In genomic region chr1:6783956-6784559, GRCh38 we compare ENCODE assay signal across 8 cellular contexts. TPM values are rescaled to one million over a fixed set of nuclear protein-coding genes. Genes with fewer than 3 reads are reported as not detected.
DNase-seq lines count a peak whose midpoint lies in the region; ATAC-seq lines count a peak whose summit lies in the region.

No MANE protein-coding gene starts in this region.

- CTCF ChIA-PET in activated CD8-positive, alpha-beta T cell treated with anti-CD3 and anti-CD28 coated beads, Interleukin-2, amount 10 ng/mL, durations not matched to agents 7 days and 5 days (lab: Charles Lee), result interaction anchor here (1.1 to 1.6 kb wide), 2 partner anchors 11 to 65 kb away, joined by 3 to 5 read pairs; no protein-coding TSS in a partner anchor

- POLR2A ChIA-PET in activated CD8-positive, alpha-beta T cell treated with anti-CD3 and anti-CD28 coated beads, Interleukin-2, amount 10 ng/mL, durations not matched to agents 7 days and 5 days (lab: Charles Lee), result interaction anchor here (0.6 to 2.3 kb wide), 8 partner anchors 12 to 182 kb away, joined by 3 to 13 read pairs (median 5); no protein-coding TSS in a partner anchor

- DNase-seq in NOMO-1 (lab: John Stamatoyannopoulos, UW; ENCODE audit: unreplicated experiment in 2 of 2) (peak; percentile 38 to 40), NOMO-1 treated with dmso at 0.1 percent for 144 hours (lab: John Stamatoyannopoulos, UW; ENCODE audit: unreplicated experiment) (no peak), right cardiac atrium (no peak), occipital lobe (lab: John Stamatoyannopoulos, UW) (no peak)
- no peak for DNase-seq in activated CD8-positive, alpha-beta T cell treated with anti-CD3 and anti-CD28 coated beads, Interleukin-2, amount 10 ng/mL, durations not matched to agents 7 days and 5 days
- DNase-seq in central memory CD4-positive, alpha-beta T cell, result no peak

- WGBS in right cardiac atrium, result under 1% methylated on average over 40 of the region's 40 CpGs

- ATAC-seq in HG03469 (IDR thresholded peaks at IDR 0.05; ENCODE audit: unreplicated experiment) (peak; percentile 3), right cardiac atrium (peak; percentile 1 to 17)
- no peak for ATAC-seq in activated CD8-positive, alpha-beta T cell treated with anti-CD3 and anti-CD28 coated beads, Interleukin-2, amount 10 ng/mL, durations not matched to agents 7 days and 5 days

- H3K9me3 Mint-ChIP-seq in activated CD8-positive, alpha-beta T cell treated with anti-CD3 and anti-CD28 coated beads, Interleukin-2, amount 10 ng/mL, durations not matched to agents 7 days and 5 days (ENCODE audit: insufficient read depth), result no peaks in the 10 kb centered on the region

- H3K36me3 Mint-ChIP-seq in activated CD8-positive, alpha-beta T cell treated with anti-CD3 and anti-CD28 coated beads, Interleukin-2, amount 10 ng/mL, durations not matched to agents 7 days and 5 days (ENCODE audit: low read depth), result peaks cover 18% of the 10 kb centered on the region

- intact Hi-C loops in right cardiac atrium (cut with DNase I), result loop anchor here in 1 of 4 donors (10.0 kb wide), 1 partner anchor 59 kb away; no protein-coding TSS in a partner anchor

- H3K27me3 Mint-ChIP-seq in activated CD8-positive, alpha-beta T cell treated with anti-CD3 and anti-CD28 coated beads, Interleukin-2, amount 10 ng/mL, durations not matched to agents 7 days and 5 days (ENCODE audit: low read depth), result no peaks in the 10 kb centered on the region

- H3K4me3 ChIP-seq in right cardiac atrium (ENCODE audit: low read length), result peak overlapping the region; percentile 86
- peak overlapping the region; percentile 57 to 90 (median 73) for H3K4me3 ChIP-seq in skin epidermis

- no peaks in the 10 kb centered on the region for H3K27me3 ChIP-seq in right cardiac atrium (ENCODE audit: control insufficient read depth, insufficient read depth)

- no peaks in the 10 kb centered on the region for H3K9me3 ChIP-seq in right cardiac atrium (ENCODE audit: control insufficient read depth, low read length)

- peak overlapping the region; percentile 91 for H3K27ac Mint-ChIP-seq in activated CD8-positive, alpha-beta T cell treated with anti-CD3 and anti-CD28 coated beads, Interleukin-2, amount 10 ng/mL, durations not matched to agents 7 days and 5 days

- no peaks in the 10 kb centered on the region for H3K4me1 ChIP-seq in right cardiac atrium (ENCODE audit: control insufficient read depth, insufficient read depth, low read length)

- peak overlapping the region; percentile 83 for H3K4me3 Mint-ChIP-seq in activated CD8-positive, alpha-beta T cell treated with anti-CD3 and anti-CD28 coated beads, Interleukin-2, amount 10 ng/mL, durations not matched to agents 7 days and 5 days

- peaks cover 41% of the 10 kb centered on the region for H3K4me1 Mint-ChIP-seq in activated CD8-positive, alpha-beta T cell treated with anti-CD3 and anti-CD28 coated beads, Interleukin-2, amount 10 ng/mL, durations not matched to agents 7 days and 5 days (ENCODE audit: low read depth)

- H3K27ac ChIP-seq in right cardiac atrium (ENCODE audit: low read length) (peak overlapping the region; percentile 92), skin epidermis (peak overlapping the region; percentile 83 to 100 (median 98))

RNA-seq across cellular contexts. Expression of gene CAMTA1, which starts 1.2 kb away (rescaled TPM):
- 10 to 100 TPM; 43.3 to 46.0 TPM for total RNA-seq in activated CD8-positive, alpha-beta T cell treated with anti-CD3 and anti-CD28 coated beads, Interleukin-2, amount 10 ng/mL, durations not matched to agents 7 days and 5 days
- 100 to 1,000 TPM; 155 to 179 (median 160) TPM for total RNA-seq in right cardiac atrium
- 334 TPM for polyA plus RNA-seq in right cardiac atrium
- 115 TPM for total RNA-seq in occipital lobe

Comparison
In these comparisons a context has a peak if more than half of its experiments do, and no peak if none do; other contexts are left out.
1. DNase-seq: peak in NOMO-1 (2 of 2); none in NOMO-1 treated with dmso at 0.1 percent for 144 hours (single experiment), activated CD8-positive, alpha-beta T cell treated with anti-CD3 and anti-CD28 coated beads, Interleukin-2, amount 10 ng/mL, durations not matched to agents 7 days and 5 days (single experiment), right cardiac atrium (0 of 3), central memory CD4-positive, alpha-beta T cell (single experiment) and occipital lobe (single experiment).